In genomic region chr11:10581481-10582019, GRCh38 we compare ENCODE assay signal across 10 cellular contexts. TPM values are rescaled to one million over a fixed set of nuclear protein-coding genes. Genes with fewer than 3 reads are reported as not detected.
DNase-seq lines count a peak whose midpoint lies in the region; ATAC-seq, FAIRE-seq and TF ChIP-seq lines count a peak whose summit lies in the region.
"Had no signal": no experiment of that assay in that cellular context is flagged by ENCODE, and none has a peak within 500 bp of the region (broad histone marks: within the 10 kb centered on the region; RNA-seq: fewer than 3 reads in every experiment).

No MANE protein-coding gene starts in this region.

- no peaks in the 10 kb centered on the region for H3K9me2 ChIP-seq in PC-9 (ENCODE audit: insufficient read depth)

- no peaks in the 10 kb centered on the region for H3F3A ChIP-seq in PC-9 (ENCODE audit: insufficient read depth, low read depth)

- H3K9me3 Mint-ChIP-seq in activated naive CD4-positive, alpha-beta T cell treated with anti-CD3 and anti-CD28 coated beads, Interleukin-2, amount 10 ng/mL, durations not matched to agents 7 days and 5 days: no peaks in the 10 kb centered on the region

- peaks cover 60% of the 10 kb centered on the region for H3K27me3 Mint-ChIP-seq in activated naive CD4-positive, alpha-beta T cell treated with anti-CD3 and anti-CD28 coated beads, Interleukin-2, amount 10 ng/mL, durations not matched to agents 7 days and 5 days

- TF ChIP-seq POLR2A in esophagus squamous epithelium (IDR thresholded peaks at IDR 0.05): no peak

- H4K20me1 ChIP-seq in PC-9 (ENCODE audit: insufficient read depth): no peaks in the 10 kb centered on the region

- no peak overlapping the region for H3K27ac Mint-ChIP-seq in activated naive CD4-positive, alpha-beta T cell treated with anti-CD3 and anti-CD28 coated beads, Interleukin-2, amount 10 ng/mL, durations not matched to agents 7 days and 5 days

- POLR2A ChIA-PET in PC-9 (lab: Charles Lee; ENCODE audit: unreplicated experiment): no interaction called here

- H3K36me3 ChIP-seq in PC-9 (ENCODE audit: low read depth) (no peaks in the 10 kb centered on the region), esophagus squamous epithelium (peaks cover 0 to 11% (median 0%) of the 10 kb centered on the region in 3 donors), pancreas (no peaks in the 10 kb centered on the region)
- H3K36me3 ChIP-seq: BE2C, cardiac muscle cell had no signal

- H3K27ac ChIP-seq in PC-9 (peak overlapping the region; percentile 55), esophagus squamous epithelium (peak overlapping the region; percentile 56 to 91 (median 74)), pancreas (no peak overlapping the region)
- H3K27ac ChIP-seq: cardiac muscle cell had no signal

- peak in 3 of 4 donors; percentile 35 to 70 (median 68) for ATAC-seq in pancreas

- no TSS peak for BruUV-seq in PC-9 (replicated peaks; lab: Mats Ljungman, UMichigan)

- peaks cover 2% of the 10 kb centered on the region for H3K4me1 Mint-ChIP-seq in activated naive CD4-positive, alpha-beta T cell treated with anti-CD3 and anti-CD28 coated beads, Interleukin-2, amount 10 ng/mL, durations not matched to agents 7 days and 5 days

- no peaks in the 10 kb centered on the region for H3K36me3 Mint-ChIP-seq in activated naive CD4-positive, alpha-beta T cell treated with anti-CD3 and anti-CD28 coated beads, Interleukin-2, amount 10 ng/mL, durations not matched to agents 7 days and 5 days

- H3K4me3 Mint-ChIP-seq in activated naive CD4-positive, alpha-beta T cell treated with anti-CD3 and anti-CD28 coated beads, Interleukin-2, amount 10 ng/mL, durations not matched to agents 7 days and 5 days: no peak overlapping the region

- H3K4me2 ChIP-seq in PC-9: 0 out of 2 replicates have a peak overlapping the region, but pooled peaks have one; percentile 6

- H3K9me3 ChIP-seq in PC-9 (ENCODE audit: insufficient read depth, low read depth) (no peaks in the 10 kb centered on the region), esophagus squamous epithelium (no peaks in the 10 kb centered on the region), pancreas (no peaks in the 10 kb centered on the region)
- H3K9me3 ChIP-seq: BE2C had no signal

- H3K79me2 ChIP-seq in PC-9 (ENCODE audit: low read depth): no peaks in the 10 kb centered on the region

- intact Hi-C loops in PC-9 (cut with micrococcal nuclease; ENCODE audit: unreplicated experiment) (no loop called here), esophagus squamous epithelium (cut with DNase I) (no loop called here), pancreas (cut with DNase I) (no loop called here)

- H3K4me1 ChIP-seq in PC-9 (replicated peaks; ENCODE audit: insufficient read depth): peaks cover 8% of the 10 kb centered on the region
- H3K4me1 ChIP-seq in esophagus squamous epithelium: peaks cover 0 to 60% (median 27%) of the 10 kb centered on the region in 3 donors
- H3K4me1 ChIP-seq in pancreas: peaks cover 0 to 7% (median 0%) of the 10 kb centered on the region in 3 donors
- H3K4me1 ChIP-seq: BE2C had no signal

- H3K27me3 ChIP-seq in PC-9 (ENCODE audit: insufficient read depth, low read depth) (no peaks in the 10 kb centered on the region), esophagus squamous epithelium (no peaks in the 10 kb centered on the region), pancreas (no peaks in the 10 kb centered on the region)
- H3K27me3 ChIP-seq: BE2C, cardiac muscle cell had no signal

- FAIRE-seq in pancreas (lab: Jason Lieb, UNC): no peak

- H3K4me3 ChIP-seq in PC-9 (no peak overlapping the region), esophagus squamous epithelium (no peak overlapping the region), pancreas (no peak overlapping the region)
- H3K4me3 ChIP-seq: cardiac muscle cell had no signal

- CTCF ChIA-PET in PC-9 (lab: Charles Lee): no interaction called here
- CTCF ChIA-PET in activated naive CD4-positive, alpha-beta T cell treated with anti-CD3 and anti-CD28 coated beads, Interleukin-2, amount 10 ng/mL, durations not matched to agents 7 days and 5 days (lab: Charles Lee): no interaction called here

- H2AFZ ChIP-seq in PC-9: no peak overlapping the region; the same call in 1 of the 2 replicates

- TF ChIP-seq CTCF in PC-9 (conservative IDR thresholded peaks at IDR 0.05): no peak
- no peak for TF ChIP-seq CTCF in esophagus squamous epithelium (IDR thresholded peaks at IDR 0.05)
- TF ChIP-seq CTCF in pancreas (IDR thresholded peaks at IDR 0.05): no peak

- peak; percentile 90 for DNase-seq in CD1c-positive myeloid dendritic cell (ENCODE audit: extremely low spot score)
- DNase-seq in PC-9: peak; percentile 41 to 85
- DNase-seq in esophagus squamous epithelium (lab: John Stamatoyannopoulos, UW): no peak
- peak in 1 of 6 donors; percentile 28 for DNase-seq in pancreas
- no peak for DNase-seq in NCI-H1417 (lab: John Stamatoyannopoulos, UW)
- no peak for DNase-seq in NCI-H128 (lab: John Stamatoyannopoulos, UW; ENCODE audit: unreplicated experiment)
- no peak for DNase-seq in activated naive CD4-positive, alpha-beta T cell treated with anti-CD3 and anti-CD28 coated beads, Interleukin-2, amount 10 ng/mL, durations not matched to agents 7 days and 5 days
- DNase-seq in NCI-H146 (lab: John Stamatoyannopoulos, UW): no peak
- DNase-seq: BE2C had no signal

- WGBS in esophagus squamous epithelium, 2 donors: 53 to 66% methylated on average over 3 of the region's 4 CpGs
- WGBS in pancreas, 2 donors: 79 to 91% methylated on average over 4 of the region's 4 CpGs

RNA-seq across cellular contexts. Expression of gene LYVE1, which starts 13.1 kb away (rescaled TPM):
- total RNA-seq in PC-9 (2021): not detected in 2 replicates
- total RNA-seq in esophagus squamous epithelium: 10 to 100 TPM in 2 of 4 donors, 1 to 10 TPM in 1, under 1 TPM in 1; 0.42 to 66.8 (median 21.6) TPM
- total RNA-seq in pancreas: 10 to 100 TPM in 2 of 6 donors, 1 to 10 TPM in 4; 1.1 to 28.3 (median 4.6) TPM
- polyA plus RNA-seq in pancreas: 1 to 10 TPM; 2.7 to 4.3 TPM
- total RNA-seq: cardiac muscle cell had no signal
- polyA plus RNA-seq: cardiac muscle cell had no signal

RNA-seq across cellular contexts. Expression of gene RNF141, which starts 40.6 kb away (rescaled TPM):
- total RNA-seq in PC-9 (2021): 33.7 and 36.8 TPM in 2 replicates
- total RNA-seq in esophagus squamous epithelium: 10 to 100 TPM; 51.7 to 88.4 (median 56.9) TPM
- 10 to 100 TPM; 10.5 to 21.5 (median 17.6) TPM for total RNA-seq in pancreas
- polyA plus RNA-seq in pancreas: 1 to 10 TPM; 4.4 to 7.8 TPM

Comparison
In these comparisons a context has a peak if more than half of its experiments do, and no peak if none do; other contexts are left out.
1. DNase-seq: peak in CD1c-positive myeloid dendritic cell (single experiment) and PC-9 (2 of 2); none in esophagus squamous epithelium (single experiment), NCI-H1417 (0 of 3), NCI-H128 (single experiment), activated naive CD4-positive, alpha-beta T cell treated with anti-CD3 and anti-CD28 coated beads, Interleukin-2, amount 10 ng/mL, durations not matched to agents 7 days and 5 days (single experiment) and NCI-H146 (single experiment).
2. H3K27ac ChIP-seq: peak in PC-9 (single experiment) and esophagus squamous epithelium (4 of 4); none in pancreas (0 of 4).